ENCODE assay signal across 8 cellular contexts in the genomic region with DNA sequence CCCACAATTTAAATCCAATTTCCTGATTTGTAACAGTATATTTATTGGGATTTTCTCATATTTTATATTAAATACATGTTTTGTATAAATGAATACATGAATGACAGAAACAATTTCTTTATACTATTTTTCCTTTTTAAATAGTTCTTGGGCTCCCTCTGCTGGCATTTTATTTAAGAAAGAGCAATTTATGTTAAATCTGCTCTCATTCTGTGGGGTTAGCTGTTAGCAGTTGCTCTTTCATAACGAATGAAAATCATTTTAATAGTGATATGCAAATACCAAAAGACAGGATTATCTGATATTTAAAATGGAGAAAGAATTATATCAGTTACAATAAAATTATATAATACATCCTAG.
A peak's percentile ranks its signal among the peaks of the same experiment; 100 is the strongest.
DNase-seq lines count a peak whose midpoint lies in the region; ATAC-seq and TF ChIP-seq lines count a peak whose summit lies in the region.

No MANE protein-coding gene starts in this region.

- DNase-seq in natural killer cell (no peak), fibroblast of the aortic adventitia (ENCODE audit: low read depth) (peak; percentile 71), HAP-1 (ENCODE audit: low spot score in 2 of 2) (no peak), SKM-1 treated with dmso at 0.1 percent for 144 hours (lab: John Stamatoyannopoulos, UW; ENCODE audit: unreplicated experiment) (no peak)
- no peak for DNase-seq in natural killer cell treated with Interleukin-12 subunit alpha and Interleukin-12 subunit beta and Interleukin-15 and Interleukin-18, amount 100 ng/mL, for 72 hours (ENCODE audit: low spot score)
- DNase-seq in stimulated activated CD4-positive, alpha-beta T cell treated with anti-CD3 and anti-CD28 coated beads, Interleukin-4, amount 100 ng/mL, for 1 hour = no peak

- H3K27me3 Mint-ChIP-seq in natural killer cell (ENCODE audit: low read depth in 2 of 2) = no peaks in the 10 kb centered on the region
- no peaks in the 10 kb centered on the region for H3K27me3 Mint-ChIP-seq in natural killer cell treated with Interleukin-12 subunit alpha and Interleukin-12 subunit beta and Interleukin-15 and Interleukin-18, amount 100 ng/mL, for 72 hours

- H3K4me3 ChIP-seq in OCI-LY3 (ENCODE audit: low read length) = no peak overlapping the region
- no peak overlapping the region for H3K4me3 ChIP-seq in fibroblast of the aortic adventitia (ENCODE audit: low read depth, low read length)
- no peak overlapping the region for H3K4me3 ChIP-seq in HAP-1

- intact Hi-C loops in natural killer cell (cut with micrococcal nuclease) = no loop called here

- TF ChIP-seq CTCF in natural killer cell (IDR thresholded peaks at IDR 0.05) (peak; percentile 44), OCI-LY3 (IDR thresholded peaks at IDR 0.05; ENCODE audit: low read depth, low read length) (peak; percentile 34; the same call in 1 of the 2 replicates), fibroblast of the aortic adventitia (IDR thresholded peaks at IDR 0.05; ENCODE audit: insufficient read depth, low read length) (peak; percentile 44)

- H3K27me3 ChIP-seq in OCI-LY3 (ENCODE audit: low read depth, low read length) (no peaks in the 10 kb centered on the region), HAP-1 (ENCODE audit: low read depth) (no peaks in the 10 kb centered on the region)

- no peaks in the 10 kb centered on the region for H3K79me2 ChIP-seq in OCI-LY3 (ENCODE audit: low read length)

- H4K20me1 ChIP-seq in OCI-LY3 (ENCODE audit: insufficient read depth, low read length) = no peaks in the 10 kb centered on the region

- H3K9me3 Mint-ChIP-seq in natural killer cell = no peaks in the 10 kb centered on the region
- H3K9me3 Mint-ChIP-seq in natural killer cell treated with Interleukin-12 subunit alpha and Interleukin-12 subunit beta and Interleukin-15 and Interleukin-18, amount 100 ng/mL, for 72 hours = no peaks in the 10 kb centered on the region

- H3K9me3 ChIP-seq in OCI-LY3 (ENCODE audit: insufficient read depth, low read length) (no peaks in the 10 kb centered on the region), HAP-1 (no peaks in the 10 kb centered on the region)

- H3K36me3 ChIP-seq in OCI-LY3 (replicated peaks; ENCODE audit: low read depth, low read length) (no peaks in the 10 kb centered on the region), HAP-1 (replicated peaks) (no peaks in the 10 kb centered on the region)

- no peak overlapping the region for H3K4me3 Mint-ChIP-seq in natural killer cell
- no peak overlapping the region for H3K4me3 Mint-ChIP-seq in natural killer cell treated with Interleukin-12 subunit alpha and Interleukin-12 subunit beta and Interleukin-15 and Interleukin-18, amount 100 ng/mL, for 72 hours

- ATAC-seq in natural killer cell (no peak), GM21717 (IDR thresholded peaks at IDR 0.05; ENCODE audit: unreplicated experiment) (no peak)
- no peak for ATAC-seq in natural killer cell treated with Interleukin-12 subunit alpha and Interleukin-12 subunit beta and Interleukin-15 and Interleukin-18, amount 100 ng/mL, for 72 hours

- H3K4me1 ChIP-seq in OCI-LY3 (ENCODE audit: low read length) (peaks cover 4% of the 10 kb centered on the region), HAP-1 (no peaks in the 10 kb centered on the region)

- peaks cover 7 to 8% of the 10 kb centered on the region in 2 donors for H3K4me1 Mint-ChIP-seq in natural killer cell
- H3K4me1 Mint-ChIP-seq in natural killer cell treated with Interleukin-12 subunit alpha and Interleukin-12 subunit beta and Interleukin-15 and Interleukin-18, amount 100 ng/mL, for 72 hours (ENCODE audit: low read depth in 2 of 2) = peaks cover 0 to 2% of the 10 kb centered on the region in 2 donors

- in situ Hi-C loops in HAP-1 (cut with MboI; ENCODE audit: low sequenced_read_pairs) = loop anchor here (10.0 kb wide), 1 partner anchor 509 kb away; no protein-coding TSS in a partner anchor

- H2AFZ ChIP-seq in OCI-LY3 (ENCODE audit: low read depth, low read length) = no peak overlapping the region

- no peaks in the 10 kb centered on the region for H3K36me3 Mint-ChIP-seq in natural killer cell
- H3K36me3 Mint-ChIP-seq in natural killer cell treated with Interleukin-12 subunit alpha and Interleukin-12 subunit beta and Interleukin-15 and Interleukin-18, amount 100 ng/mL, for 72 hours = peaks cover 12% of the 10 kb centered on the region

- H3K27ac ChIP-seq in OCI-LY3 (ENCODE audit: low read length) = no peak overlapping the region

- H3K27ac Mint-ChIP-seq in natural killer cell = no peak overlapping the region
- no peak overlapping the region for H3K27ac Mint-ChIP-seq in natural killer cell treated with Interleukin-12 subunit alpha and Interleukin-12 subunit beta and Interleukin-15 and Interleukin-18, amount 100 ng/mL, for 72 hours

- H3K9ac ChIP-seq in OCI-LY3 (ENCODE audit: low read length) = no peak overlapping the region

- H3K4me2 ChIP-seq in OCI-LY3 (ENCODE audit: low read length) = no peak overlapping the region
